ENCODE assay signal across 8 cellular contexts in genomic region chr17:7685533-7686220, GRCh38. TPM values are rescaled to one million over a fixed set of nuclear protein-coding genes. Genes with fewer than 3 reads are reported as not detected.
A peak's percentile ranks its signal among the peaks of the same experiment; 100 is the strongest.
DNase-seq lines count a peak whose midpoint lies in the region; ATAC-seq and TF ChIP-seq lines count a peak whose summit lies in the region.

No MANE protein-coding gene starts in this region.

- TF ChIP-seq POLR2A in uterus (IDR thresholded peaks at IDR 0.05), result peak; percentile 25 to 40

- ATAC-seq in HG02623 (IDR thresholded peaks at IDR 0.05; ENCODE audit: unreplicated experiment), result peak; percentile 49
- ATAC-seq in T-helper 17 cell, result peak; percentile 64
- ATAC-seq in left ventricle myocardium superior, result peak; percentile 79
- peak; percentile 71 to 81 (median 76) for ATAC-seq in psoas muscle

- WGBS in psoas muscle, 3 donors, result 3 to 4% (median 4%) methylated on average over 44 of the region's 44 CpGs

- H3K4me1 ChIP-seq in psoas muscle, result peaks cover 29% of the 10 kb centered on the region
- peaks cover 6 to 16% of the 10 kb centered on the region in 2 donors for H3K4me1 ChIP-seq in uterus

- H3K4me1 Mint-ChIP-seq in T-helper 17 cell, result peaks cover 40% of the 10 kb centered on the region

- H3K27ac ChIP-seq in angular gyrus (ENCODE audit: low read depth, low read length), result peak overlapping the region; percentile 100
- peak overlapping the region; percentile 98 for H3K27ac ChIP-seq in psoas muscle
- H3K27ac ChIP-seq in uterus, result peak overlapping the region; percentile 94 to 98

- peak overlapping the region; percentile 100 for H3K27ac Mint-ChIP-seq in T-helper 17 cell

- H3K9me3 ChIP-seq in T-helper 17 cell (ENCODE audit: control insufficient read depth, low read length, poor library complexity, severe bottlenecking) (no peaks in the 10 kb centered on the region), psoas muscle (no peaks in the 10 kb centered on the region), uterus (no peaks in the 10 kb centered on the region)

- H3K36me3 ChIP-seq in psoas muscle (ENCODE audit: insufficient read depth in 1 of 2, low read depth in 1 of 2), result peaks cover 0 to 8% of the 10 kb centered on the region in 2 donors
- no peaks in the 10 kb centered on the region for H3K36me3 ChIP-seq in uterus

- H3K4me3 Mint-ChIP-seq in T-helper 17 cell, result peak overlapping the region; percentile 97

- peaks cover 6% of the 10 kb centered on the region for H3K36me3 Mint-ChIP-seq in T-helper 17 cell (ENCODE audit: low read depth)

- no peaks in the 10 kb centered on the region for H3K27me3 Mint-ChIP-seq in T-helper 17 cell

- intact Hi-C loops in left ventricle myocardium superior (cut with micrococcal nuclease), result no loop called here
- intact Hi-C loops in psoas muscle (cut with DNase I), result loop anchor here (2.0 to 10.0 kb wide), 4 partner anchors 55 to 251 kb away; partner anchors contain the start of genes FGF11 (in 1 of the 2), MPDU1 (in 1 of the 2), SAT2 (in 1 of the 2) and SHBG (in 1 of the 2)
- intact Hi-C loops in uterus (cut with DNase I; ENCODE audit: low total_unique reads), result loop anchor here (5.0 kb wide), 1 partner anchor 58 kb away; the partner anchor contains the start of gene SAT2

- peak; percentile 85 for DNase-seq in GM10266 (ENCODE audit: extremely low spot score)
- DNase-seq in NCI-H1105 treated with DMSO at 0.1 percent for 48 hours (lab: John Stamatoyannopoulos, UW), result peak; percentile 95
- peak; percentile 77 to 83 (median 81) for DNase-seq in T-helper 17 cell
- DNase-seq in left ventricle myocardium superior, result peak; percentile 93
- peak; percentile 91 to 97 for DNase-seq in psoas muscle
- peak; percentile 91 for DNase-seq in uterus

- H3K27me3 ChIP-seq in psoas muscle (ENCODE audit: insufficient read depth in 3 of 3, low read length in 2 of 3), result no peaks in the 10 kb centered on the region
- no peaks in the 10 kb centered on the region for H3K27me3 ChIP-seq in uterus

- peak overlapping the region; percentile 88 for H3K4me3 ChIP-seq in psoas muscle
- peak overlapping the region; percentile 83 to 85 for H3K4me3 ChIP-seq in uterus

- TF ChIP-seq CTCF in GM10266 (IDR thresholded peaks at IDR 0.05; ENCODE audit: control insufficient read depth, insufficient read depth, low read depth, missing control alignments), result no peak
- TF ChIP-seq CTCF in psoas muscle (IDR thresholded peaks at IDR 0.05), result no peak
- no peak for TF ChIP-seq CTCF in uterus (IDR thresholded peaks at IDR 0.05)

RNA-seq across cellular contexts. Expression of gene TP53, which starts 1.6 kb away (rescaled TPM):
- total RNA-seq in T-helper 17 cell, result 10 to 100 TPM; 61.2 to 66.2 TPM
- total RNA-seq in left ventricle myocardium superior, result 13.7 TPM
- total RNA-seq in psoas muscle, result 10 to 100 TPM; 18.1 to 36.7 (median 19.4) TPM
- polyA plus RNA-seq in psoas muscle, result 10 to 100 TPM in 2 of 3 donors, 1 to 10 TPM in 1; 7.4 to 15.7 (median 10.6) TPM
- total RNA-seq in uterus, result 10 to 100 TPM in 3 of 4 donors, 1 to 10 TPM in 1; 5.9 to 58.3 (median 30.7) TPM

RNA-seq across cellular contexts. Expression of gene WRAP53, which starts 2.6 kb away (rescaled TPM):
- total RNA-seq in T-helper 17 cell (1 to 10 TPM; 6.6 TPM), left ventricle myocardium superior (5.3 TPM), psoas muscle (1 to 10 TPM; 4.5 to 6.6 (median 5.0) TPM), uterus (1 to 10 TPM; 1.0 to 8.8 (median 6.2) TPM)
- 10 to 100 TPM in 2 of 3 donors, 1 to 10 TPM in 1; 6.5 to 14.4 (median 11.2) TPM for polyA plus RNA-seq in psoas muscle

RNA-seq across cellular contexts. Expression of gene EFNB3, which starts 19.3 kb away (rescaled TPM):
- total RNA-seq in T-helper 17 cell, result not detected
- 0.25 TPM for total RNA-seq in left ventricle myocardium superior
- under 1 TPM in 3 of 4 donors, not detected in 1; 0.11 to 0.37 (median 0.17) TPM for total RNA-seq in psoas muscle
- under 1 TPM in 2 of 3 donors, not detected in 1; 0.09 to 0.12 TPM for polyA plus RNA-seq in psoas muscle
- total RNA-seq in uterus, result 10 to 100 TPM in 2 of 4 donors, under 1 TPM in 2; 0.26 to 13.1 (median 5.6) TPM

RNA-seq across cellular contexts. Expression of gene DNAH2, which starts 31.9 kb away (rescaled TPM):
- total RNA-seq in T-helper 17 cell (under 1 TPM in 1 of 2 donors, not detected in 1; 0.31 TPM), left ventricle myocardium superior (0.05 TPM), psoas muscle (under 1 TPM; 0.04 to 0.10 (median 0.05) TPM), uterus (1 to 10 TPM in 1 of 4 donors, under 1 TPM in 3; under 0.01 to 1.4 (median 0.48) TPM)
- polyA plus RNA-seq in psoas muscle, result under 1 TPM; 0.01 to 0.10 (median 0.08) TPM

RNA-seq across cellular contexts. Expression of gene ATP1B2, which starts 35.0 kb away (rescaled TPM):
- total RNA-seq in T-helper 17 cell, result under 1 TPM in 1 of 2 donors, not detected in 1; 0.15 TPM
- 3.2 TPM for total RNA-seq in left ventricle myocardium superior
- total RNA-seq in psoas muscle, result 1 to 10 TPM in 2 of 4 donors, under 1 TPM in 2; 0.78 to 5.7 (median 1.3) TPM
- polyA plus RNA-seq in psoas muscle, result 1 to 10 TPM in 1 of 3 donors, under 1 TPM in 2; 0.36 to 1.0 (median 0.51) TPM
- 10 to 100 TPM in 1 of 4 donors, 1 to 10 TPM in 3; 3.2 to 20.7 (median 8.0) TPM for total RNA-seq in uterus

Comparison
In these comparisons a context has a peak if more than half of its experiments do, and no peak if none do; other contexts are left out.
1. Peak in every context shown above with its lines: DNase-seq, ATAC-seq, H3K4me3 ChIP-seq and H3K27ac ChIP-seq.